In the genomic region with DNA sequence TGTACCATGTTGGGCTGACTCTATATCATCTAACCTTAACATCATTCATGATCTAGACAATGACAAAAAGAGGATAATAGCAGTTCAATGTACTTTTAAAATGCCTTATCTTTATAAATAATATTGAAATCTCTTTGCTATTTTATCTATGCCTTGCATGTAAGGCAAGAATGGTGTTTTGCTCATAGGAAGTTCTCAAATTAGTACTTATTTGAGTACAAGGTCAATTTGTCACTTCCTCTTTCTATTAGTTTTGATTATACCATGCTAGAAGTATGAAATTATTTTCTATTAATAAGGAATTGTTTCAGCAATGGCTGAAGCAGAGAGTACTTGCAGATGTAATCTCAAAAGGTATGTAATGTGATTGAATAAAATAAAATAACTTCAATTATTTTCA, we compare ENCODE assay signal across 24 cellular contexts.
"Had no signal": no experiment of that assay in that cellular context is flagged by ENCODE, and none has a peak within 500 bp of the region (broad histone marks: within the 10 kb centered on the region; RNA-seq: fewer than 3 reads in every experiment).

No MANE protein-coding gene starts in this region.

- H3K4me3 ChIP-seq: left lung, lower lobe of right lung, ovary, right atrium auricular region, right lobe of liver, smooth muscle cell, tibial nerve, uterus had no signal

- H3K27me3 Mint-ChIP-seq: naive B cell; progenitor cell of endocrine pancreas; stimulated activated memory B cell treated with anti-CD40 and anti-IgM and Interleukin-4, amounts not matched to agents 10 μg/mL and 1 μg/mL and 100 μg/mL, for 72 hours; stimulated activated naive CD8-positive, alpha-beta T cell treated with anti-CD3 and anti-CD28 coated beads, Interleukin-15, amount 100 ng/mL, for 72 hours; type B pancreatic cell had no signal

- H3K27ac ChIP-seq: left lung, lower lobe of right lung, ovary, right atrium auricular region, right lobe of liver, tibial nerve, uterus had no signal

- H3K36me3 Mint-ChIP-seq: naive B cell; natural killer cell; stimulated activated memory B cell treated with anti-CD40 and anti-IgM and Interleukin-4, amounts not matched to agents 10 μg/mL and 1 μg/mL and 100 μg/mL, for 72 hours; type B pancreatic cell had no signal

- H3K4me1 ChIP-seq: left lung, lower lobe of right lung, right atrium auricular region, right lobe of liver, tibial nerve, uterus had no signal

- H3K4me1 Mint-ChIP-seq: naive B cell; natural killer cell; stimulated activated memory B cell treated with anti-CD40 and anti-IgM and Interleukin-4, amounts not matched to agents 10 μg/mL and 1 μg/mL and 100 μg/mL, for 72 hours; stimulated activated naive CD8-positive, alpha-beta T cell treated with anti-CD3 and anti-CD28 coated beads, Interleukin-15, amount 100 ng/mL, for 72 hours had no signal

- H3K36me3 ChIP-seq: left lung, lower lobe of right lung, ovary, right atrium auricular region, right lobe of liver, tibial nerve, uterus had no signal

- H3K9me3 ChIP-seq: left lung, lower lobe of right lung, ovary, right atrium auricular region, right lobe of liver, tibial nerve, uterus had no signal

- H3K4me3 Mint-ChIP-seq: naive B cell; natural killer cell; stimulated activated memory B cell treated with anti-CD40 and anti-IgM and Interleukin-4, amounts not matched to agents 10 μg/mL and 1 μg/mL and 100 μg/mL, for 72 hours; stimulated activated naive CD8-positive, alpha-beta T cell treated with anti-CD3 and anti-CD28 coated beads, Interleukin-15, amount 100 ng/mL, for 72 hours; type B pancreatic cell had no signal

- ATAC-seq: left colon; left lung; lower lobe of right lung; natural killer cell; right lobe of liver; stimulated activated memory B cell treated with anti-CD40 and anti-IgM and Interleukin-4, amounts not matched to agents 10 μg/mL and 1 μg/mL and 100 μg/mL, for 72 hours; stimulated activated naive CD8-positive, alpha-beta T cell treated with anti-CD3 and anti-CD28 coated beads, Interleukin-15, amount 100 ng/mL, for 72 hours had no signal

- DNase-seq: left colon; left lung; lower lobe of right lung; mammary epithelial cell; mesenchymal stem cell; naive B cell; natural killer cell; ovary; right lobe of liver; stimulated activated CD4-positive, alpha-beta T cell treated with anti-CD3 and anti-CD28 coated beads, Interleukin-1b, Interleukin-23, amount 100 ng/mL, for 48 hours; stimulated activated CD4-positive, alpha-beta T cell treated with anti-CD3 and anti-CD28 coated beads, Interleukin-2, amount 100 ng/mL, for 48 hours; stimulated activated CD4-positive, alpha-beta T cell treated with anti-CD3 and anti-CD28 coated beads, Interleukin-4, amount 100 ng/mL, for 4 hours; stimulated activated CD8-positive, alpha-beta memory T cell treated with anti-CD3 and anti-CD28 coated beads, Interleukin-4, amount 100 ng/mL, for 48 hours; stimulated activated naive CD4-positive, alpha-beta T cell treated with Interleukin-2 at 50 U/mL for 16 hours; stimulated activated naive CD8-positive, alpha-beta T cell treated with anti-CD3 and anti-CD28 coated beads, Interleukin-15, amount 100 ng/mL, for 72 hours; substantia nigra; uterus had no signal

- H3K9me3 Mint-ChIP-seq: stimulated activated memory B cell treated with anti-CD40 and anti-IgM and Interleukin-4, amounts not matched to agents 10 μg/mL and 1 μg/mL and 100 μg/mL, for 72 hours; type B pancreatic cell had no signal

- H3K27me3 ChIP-seq: left lung, ovary, right atrium auricular region, right lobe of liver, tibial nerve, uterus had no signal

- H3K4me2 ChIP-seq: smooth muscle cell had no signal

- FAIRE-seq: keratinocyte had no signal

- H3K27ac Mint-ChIP-seq: naive B cell; natural killer cell; progenitor cell of endocrine pancreas; stimulated activated memory B cell treated with anti-CD40 and anti-IgM and Interleukin-4, amounts not matched to agents 10 μg/mL and 1 μg/mL and 100 μg/mL, for 72 hours; stimulated activated naive CD8-positive, alpha-beta T cell treated with anti-CD3 and anti-CD28 coated beads, Interleukin-15, amount 100 ng/mL, for 72 hours; type B pancreatic cell had no signal
